In genomic region chr6:20464041-20464440, GRCh38 we compare ENCODE assay signal across 1 cellular context.
TF ChIP-seq lines count a peak whose summit lies in the region.

No MANE protein-coding gene starts in this region.

TF ChIP-seq in K562, 482 proteins besides CTCF, POLR2A, EP300 and RAD21 (continued from another document):
- TF ChIP-seq PKNOX1 (IDR thresholded peaks at IDR 0.05) (peak; percentile 59), MIER1 (IDR thresholded peaks at IDR 0.05; ENCODE audit: low read depth) (no peak), SAFB (IDR thresholded peaks at IDR 0.05; ENCODE audit: borderline replicate concordance, low read depth, low read length) (no peak), CEBPG (CRISPR knock-in tag; IDR thresholded peaks at IDR 0.05) (peak; percentile 78; the same call in 1 of the 2 replicates), CEBPG (tag; conservative IDR thresholded peaks at IDR 0.05 in 1 of 2, IDR thresholded peaks at IDR 0.05 in 1 of 2) (peak; percentile 34 to 63), RHOXF2B (CRISPR knock-in tag; conservative IDR thresholded peaks at IDR 0.05) (no peak), NFIC (IDR thresholded peaks at IDR 0.05) (no peak), CBFB (CRISPR knock-in tag; IDR thresholded peaks at IDR 0.05) (no peak), KDM1A (IDR thresholded peaks at IDR 0.05) (no peak), GATAD2A (IDR thresholded peaks at IDR 0.05) (no peak), JUND (IDR thresholded peaks at IDR 0.05; ENCODE audit: borderline replicate concordance, low read depth, low read length) (peak; percentile 19; the same call in 1 of the 2 replicates), JUND (tag; IDR thresholded peaks at IDR 0.05; ENCODE audit: borderline replicate concordance, low read depth, low read length) (no peak), BCL6 (CRISPR knock-in tag; IDR thresholded peaks at IDR 0.05) (no peak), NBN (IDR thresholded peaks at IDR 0.05; ENCODE audit: low read depth) (no peak), NCOA4 (IDR thresholded peaks at IDR 0.05; ENCODE audit: partially characterized antibody) (no peak), ARID3B (CRISPR knock-in tag; IDR thresholded peaks at IDR 0.05; ENCODE audit: borderline replicate concordance) (no peak), RBM17 (IDR thresholded peaks at IDR 0.05; ENCODE audit: borderline replicate concordance, low read depth, low read length) (no peak), PHB (CRISPR knock-in tag; IDR thresholded peaks at IDR 0.05) (no peak), ELF4 (CRISPR knock-in tag; IDR thresholded peaks at IDR 0.05) (no peak), ZSCAN29 (IDR thresholded peaks at IDR 0.05) (no peak), RBM22 (IDR thresholded peaks at IDR 0.05; ENCODE audit: low read depth, low read length, poor library complexity, severe bottlenecking) (no peak), ATF7 (IDR thresholded peaks at IDR 0.05) (0 out of 2 replicates have a peak, but pooled peaks have one; percentile 43), ATF3 (IDR thresholded peaks at IDR 0.05) (peak; percentile 84), ATF3 (CRISPR knock-in tag; conservative IDR thresholded peaks at IDR 0.05) (no peak), AFF4 (CRISPR knock-in tag; IDR thresholded peaks at IDR 0.05) (no peak), E2F4 (CRISPR knock-in tag; IDR thresholded peaks at IDR 0.05; ENCODE audit: low read depth) (no peak), TRIM24 (IDR thresholded peaks at IDR 0.05) (0 out of 4 replicates have a peak, but pooled peaks of 1 of the 2 experiments have one; percentile 24)
- TF ChIP-seq, protein P1, sequence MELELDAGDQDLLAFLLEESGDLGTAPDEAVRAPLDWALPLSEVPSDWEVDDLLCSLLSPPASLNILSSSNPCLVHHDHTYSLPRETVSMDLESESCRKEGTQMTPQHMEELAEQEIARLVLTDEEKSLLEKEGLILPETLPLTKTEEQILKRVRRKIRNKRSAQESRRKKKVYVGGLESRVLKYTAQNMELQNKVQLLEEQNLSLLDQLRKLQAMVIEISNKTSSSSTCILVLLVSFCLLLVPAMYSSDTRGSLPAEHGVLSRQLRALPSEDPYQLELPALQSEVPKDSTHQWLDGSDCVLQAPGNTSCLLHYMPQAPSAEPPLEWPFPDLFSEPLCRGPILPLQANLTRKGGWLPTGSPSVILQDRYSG (tag; conservative IDR thresholded peaks at IDR 0.05; ENCODE audit: low read depth), result no peak
- TF ChIP-seq, protein P2, sequence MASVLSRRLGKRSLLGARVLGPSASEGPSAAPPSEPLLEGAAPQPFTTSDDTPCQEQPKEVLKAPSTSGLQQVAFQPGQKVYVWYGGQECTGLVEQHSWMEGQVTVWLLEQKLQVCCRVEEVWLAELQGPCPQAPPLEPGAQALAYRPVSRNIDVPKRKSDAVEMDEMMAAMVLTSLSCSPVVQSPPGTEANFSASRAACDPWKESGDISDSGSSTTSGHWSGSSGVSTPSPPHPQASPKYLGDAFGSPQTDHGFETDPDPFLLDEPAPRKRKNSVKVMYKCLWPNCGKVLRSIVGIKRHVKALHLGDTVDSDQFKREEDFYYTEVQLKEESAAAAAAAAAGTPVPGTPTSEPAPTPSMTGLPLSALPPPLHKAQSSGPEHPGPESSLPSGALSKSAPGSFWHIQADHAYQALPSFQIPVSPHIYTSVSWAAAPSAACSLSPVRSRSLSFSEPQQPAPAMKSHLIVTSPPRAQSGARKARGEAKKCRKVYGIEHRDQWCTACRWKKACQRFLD (CRISPR knock-in tag; IDR thresholded peaks at IDR 0.05), result no peak
TF ChIP-seq in K562: peak in this region for 9.
